Comparison of ENCODE assay signal across 1 cellular context in genomic region chr13:113489549-113490495, GRCh38.
TF ChIP-seq lines count a peak whose summit lies in the region.

No MANE protein-coding gene starts in this region.

TF ChIP-seq in HEK293, 187 proteins besides CTCF, POLR2A, EP300 and RAD21 (continued from another document):
- TF ChIP-seq ZNF776 (tag by site-specific recombination; IDR thresholded peaks at IDR 0.05; ENCODE audit: borderline replicate concordance) = no peak
- TF ChIP-seq ZNF292 (tag by site-specific recombination; IDR thresholded peaks at IDR 0.05; ENCODE audit: borderline replicate concordance, low read depth) = no peak
- TF ChIP-seq SP3 (tag by site-specific recombination; IDR thresholded peaks at IDR 0.05) = no peak
- TF ChIP-seq, protein P1, sequence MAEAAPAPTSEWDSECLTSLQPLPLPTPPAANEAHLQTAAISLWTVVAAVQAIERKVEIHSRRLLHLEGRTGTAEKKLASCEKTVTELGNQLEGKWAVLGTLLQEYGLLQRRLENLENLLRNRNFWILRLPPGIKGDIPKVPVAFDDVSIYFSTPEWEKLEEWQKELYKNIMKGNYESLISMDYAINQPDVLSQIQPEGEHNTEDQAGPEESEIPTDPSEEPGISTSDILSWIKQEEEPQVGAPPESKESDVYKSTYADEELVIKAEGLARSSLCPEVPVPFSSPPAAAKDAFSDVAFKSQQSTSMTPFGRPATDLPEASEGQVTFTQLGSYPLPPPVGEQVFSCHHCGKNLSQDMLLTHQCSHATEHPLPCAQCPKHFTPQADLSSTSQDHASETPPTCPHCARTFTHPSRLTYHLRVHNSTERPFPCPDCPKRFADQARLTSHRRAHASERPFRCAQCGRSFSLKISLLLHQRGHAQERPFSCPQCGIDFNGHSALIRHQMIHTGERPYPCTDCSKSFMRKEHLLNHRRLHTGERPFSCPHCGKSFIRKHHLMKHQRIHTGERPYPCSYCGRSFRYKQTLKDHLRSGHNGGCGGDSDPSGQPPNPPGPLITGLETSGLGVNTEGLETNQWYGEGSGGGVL (tag by site-specific recombination; IDR thresholded peaks at IDR 0.05) = no peak
